Comparison of ENCODE assay signal across 12 cellular contexts in genomic region chrX:66914082-66914481, GRCh38.
A peak's percentile ranks its signal among the peaks of the same experiment; 100 is the strongest.
DNase-seq lines count a peak whose midpoint lies in the region; ATAC-seq and TF ChIP-seq lines count a peak whose summit lies in the region.
"Had no signal": no experiment of that assay in that cellular context is flagged by ENCODE, and none has a peak within 500 bp of the region (broad histone marks: within the 10 kb centered on the region; RNA-seq: fewer than 3 reads in every experiment).

No MANE protein-coding gene starts in this region.

- no peaks in the 10 kb centered on the region for H3K27me3 ChIP-seq in uterus
- no peaks in the 10 kb centered on the region for H3K27me3 ChIP-seq in thyroid gland
- H3K27me3 ChIP-seq in dorsolateral prefrontal cortex = peaks cover 0 to 77% (median 34%) of the 10 kb centered on the region in 45 donors

- no peak overlapping the region for H3K4me3 ChIP-seq in uterus
- no peak overlapping the region for H3K4me3 ChIP-seq in thyroid gland (replicated peaks in 1 of 3)
- H3K4me3 ChIP-seq in dorsolateral prefrontal cortex = no peak overlapping the region

- no peak overlapping the region for H3K27ac ChIP-seq in uterus
- H3K27ac ChIP-seq in thyroid gland = no peak overlapping the region
- H3K27ac ChIP-seq in dorsolateral prefrontal cortex = no peak overlapping the region

- DNase-seq in NCI-H82 (lab: John Stamatoyannopoulos, UW) (peak; percentile 17), NCI-H82 treated with DMSO at 0.1 percent for 48 hours (lab: John Stamatoyannopoulos, UW; ENCODE audit: unreplicated experiment) (no peak), SIG-M5 treated with dmso at 0.1 percent for 504 hours (lab: John Stamatoyannopoulos, UW; ENCODE audit: unreplicated experiment) (peak; percentile 77), iris pigment epithelial cell (ENCODE audit: low read depth) (peak; percentile 10), uterus (peak; percentile 22 to 42), thyroid gland (no peak), dorsolateral prefrontal cortex (no peak)
- DNase-seq: effector CD4-positive, alpha-beta T cell; head of caudate nucleus; MM.1S; NK-92 treated with Interleukin-12 subunit alpha and Interleukin-12 subunit beta, amount 100 ng/mL, for 24 hours had no signal

- WGBS in thyroid gland, 2 donors = 65 to 70% methylated on average over 7 of the region's 7 CpGs

- no peak for TF ChIP-seq POLR2A in uterus (IDR thresholded peaks at IDR 0.05)
- TF ChIP-seq POLR2A in thyroid gland (IDR thresholded peaks at IDR 0.05) = no peak

- TF ChIP-seq CTCF in uterus (IDR thresholded peaks at IDR 0.05) (no peak), thyroid gland (IDR thresholded peaks at IDR 0.05) (no peak), dorsolateral prefrontal cortex (IDR thresholded peaks at IDR 0.05 in 54 of 56, conservative IDR thresholded peaks at IDR 0.05 in 2 of 56; ENCODE audit: low read depth in 1 of 56, partially characterized antibody in 56 of 56) (no peak)

- no peak for ATAC-seq in GM21528 (IDR thresholded peaks at IDR 0.05; ENCODE audit: low FRiP score, unreplicated experiment)

- no peaks in the 10 kb centered on the region for H3K9me3 ChIP-seq in uterus
- H3K9me3 ChIP-seq in thyroid gland = no peaks in the 10 kb centered on the region

- H3K36me3 ChIP-seq in uterus (no peaks in the 10 kb centered on the region), thyroid gland (no peaks in the 10 kb centered on the region)

- intact Hi-C loops in uterus (cut with DNase I; ENCODE audit: low total_unique reads) = no loop called here
- intact Hi-C loops in thyroid gland (cut with DNase I) = no loop called here
- intact Hi-C loops in dorsolateral prefrontal cortex (cut with DNase I) = no loop called here

- H3K4me1 ChIP-seq in uterus (no peaks in the 10 kb centered on the region), thyroid gland (no peaks in the 10 kb centered on the region)

Comparison
In these comparisons a context has a peak if more than half of its experiments do, and no peak if none do; other contexts are left out.
1. DNase-seq: peak in NCI-H82 (single experiment), SIG-M5 treated with dmso at 0.1 percent for 504 hours (single experiment), iris pigment epithelial cell (single experiment) and uterus (2 of 2); none in NCI-H82 treated with DMSO at 0.1 percent for 48 hours (single experiment), thyroid gland (0 of 2) and dorsolateral prefrontal cortex (0 of 10).